Comparison of ENCODE assay signal across 13 cellular contexts in genomic region chr19:14474827-14475226, GRCh38. TPM values are rescaled to one million over a fixed set of nuclear protein-coding genes. Genes with fewer than 3 reads are reported as not detected.
DNase-seq lines count a peak whose midpoint lies in the region; ATAC-seq and TF ChIP-seq lines count a peak whose summit lies in the region.
"Had no signal": no experiment of that assay in that cellular context is flagged by ENCODE, and none has a peak within 500 bp of the region (broad histone marks: within the 10 kb centered on the region; RNA-seq: fewer than 3 reads in every experiment).

No MANE protein-coding gene starts in this region.

- peak overlapping the region in 1 of 3 donors; percentile 83 for H3K27ac Mint-ChIP-seq in CD4-positive, CD25-positive, alpha-beta regulatory T cell
- H3K27ac Mint-ChIP-seq in naive thymus-derived CD4-positive, alpha-beta T cell = peak overlapping the region in 1 of 9 donors; percentile 62

- H3K27me3 ChIP-seq in CD4-positive, CD25-positive, alpha-beta regulatory T cell (ENCODE audit: control insufficient read depth, insufficient read depth, low read length) = peaks cover 2% of the 10 kb centered on the region
- H3K27me3 ChIP-seq in HUES6 (ENCODE audit: control insufficient read depth, insufficient read depth, low read length) = no peaks in the 10 kb centered on the region; the same call in 1 of the 2 replicates
- peaks cover 0 to 4% of the 10 kb centered on the region in 2 donors for H3K27me3 ChIP-seq in naive thymus-derived CD4-positive, alpha-beta T cell (ENCODE audit: control insufficient read depth in 2 of 2, insufficient read depth in 2 of 2, low read length in 2 of 2)

- H3K9me3 ChIP-seq in CD4-positive, CD25-positive, alpha-beta regulatory T cell (ENCODE audit: control insufficient read depth in 2 of 2, low read length in 2 of 2) = no peaks in the 10 kb centered on the region
- H3K9me3 ChIP-seq in HUES6 (ENCODE audit: control insufficient read depth, insufficient read depth, low read depth, low read length) = no peaks in the 10 kb centered on the region
- H3K9me3 ChIP-seq in naive thymus-derived CD4-positive, alpha-beta T cell (ENCODE audit: control insufficient read depth in 2 of 3, low read length in 3 of 3) = no peaks in the 10 kb centered on the region
- H3K9me3 ChIP-seq: tibial nerve had no signal

- CTCF ChIA-PET in naive thymus-derived CD4-positive, alpha-beta T cell (lab: Charles Lee) = interaction anchor here (0.9 to 1.3 kb wide), 3 partner anchors 9 to 77 kb away, joined by 3 to 5 read pairs (median 3); no protein-coding TSS in a partner anchor

- ATAC-seq in CD4-positive, CD25-positive, alpha-beta regulatory T cell (ENCODE audit: low read depth in 2 of 2) = no peak
- no peak for ATAC-seq in naive thymus-derived CD4-positive, alpha-beta T cell
- ATAC-seq in GM19324 (IDR thresholded peaks at IDR 0.05; ENCODE audit: low FRiP score, unreplicated experiment) (no peak), GM18858 (IDR thresholded peaks at IDR 0.05; ENCODE audit: unreplicated experiment) (no peak)

- H3K4me3 ChIP-seq in CD4-positive, CD25-positive, alpha-beta regulatory T cell (ENCODE audit: low read depth, low read length) = no peak overlapping the region
- peak overlapping the region; percentile 27 for H3K4me3 ChIP-seq in HUES6 (ENCODE audit: low read depth, low read length)
- peak overlapping the region; percentile 46 for H3K4me3 ChIP-seq in choroid plexus epithelial cell (ENCODE audit: low read depth, low read length)
- no peak overlapping the region for H3K4me3 ChIP-seq in naive thymus-derived CD4-positive, alpha-beta T cell (ENCODE audit: low read length)

- peak overlapping the region in 3 of 4 donors; percentile 48 to 79 (median 59) for H3K4me3 Mint-ChIP-seq in CD4-positive, CD25-positive, alpha-beta regulatory T cell
- H3K4me3 Mint-ChIP-seq in naive thymus-derived CD4-positive, alpha-beta T cell = peak overlapping the region in 9 of 10 donors; percentile 7 to 79 (median 52)

- intact Hi-C loops in naive thymus-derived CD4-positive, alpha-beta T cell (cut with micrococcal nuclease) = loop anchor here (1.0 to 10.0 kb wide), 3 partner anchors 76 to 338 kb away; partner anchors contain the start of gene ASF1B (in 1 of the 2)

- TF ChIP-seq CTCF in choroid plexus epithelial cell (conservative IDR thresholded peaks at IDR 0.05; ENCODE audit: low read depth, low read length) = no peak

- no peak overlapping the region for H3K9ac ChIP-seq in HUES6 (ENCODE audit: low read length)

- peaks cover 28% of the 10 kb centered on the region for H3K27me3 Mint-ChIP-seq in CD4-positive, CD25-positive, alpha-beta regulatory T cell
- H3K27me3 Mint-ChIP-seq in naive thymus-derived CD4-positive, alpha-beta T cell = peaks cover 6 to 19% (median 12%) of the 10 kb centered on the region in 5 donors

- peaks cover 0 to 30% (median 9%) of the 10 kb centered on the region in 4 donors for H3K4me1 Mint-ChIP-seq in CD4-positive, CD25-positive, alpha-beta regulatory T cell
- H3K4me1 Mint-ChIP-seq in naive thymus-derived CD4-positive, alpha-beta T cell = peaks cover 0 to 39% (median 29%) of the 10 kb centered on the region in 7 donors

- no peaks in the 10 kb centered on the region for H3K9me3 Mint-ChIP-seq in CD4-positive, CD25-positive, alpha-beta regulatory T cell
- H3K9me3 Mint-ChIP-seq in naive thymus-derived CD4-positive, alpha-beta T cell = peaks cover 0 to 2% (median 0%) of the 10 kb centered on the region in 11 donors

- peaks cover 15% of the 10 kb centered on the region for H3K36me3 ChIP-seq in CD4-positive, CD25-positive, alpha-beta regulatory T cell (ENCODE audit: control insufficient read depth, insufficient read depth, low read length)
- H3K36me3 ChIP-seq in HUES6 (ENCODE audit: control insufficient read depth, insufficient read depth, low read length) = peaks cover 32% of the 10 kb centered on the region
- peaks cover 0 to 44% (median 0%) of the 10 kb centered on the region in 3 experiments for H3K36me3 ChIP-seq in naive thymus-derived CD4-positive, alpha-beta T cell (ENCODE audit: control insufficient read depth in 2 of 3, insufficient read depth in 3 of 3, low read length in 3 of 3)

- peaks cover 4% of the 10 kb centered on the region for H3K36me3 Mint-ChIP-seq in CD4-positive, CD25-positive, alpha-beta regulatory T cell
- H3K36me3 Mint-ChIP-seq in naive thymus-derived CD4-positive, alpha-beta T cell = peaks cover 0 to 11% (median 0%) of the 10 kb centered on the region in 5 donors

- peaks cover 37% of the 10 kb centered on the region for H3K4me1 ChIP-seq in CD4-positive, CD25-positive, alpha-beta regulatory T cell (ENCODE audit: control insufficient read depth, insufficient read depth, low read length, poor library complexity, severe bottlenecking)
- H3K4me1 ChIP-seq in HUES6 (ENCODE audit: control insufficient read depth, insufficient read depth, low read length) = peaks cover 15% of the 10 kb centered on the region
- H3K4me1 ChIP-seq in naive thymus-derived CD4-positive, alpha-beta T cell (ENCODE audit: control insufficient read depth in 2 of 2, insufficient read depth in 2 of 2, low read length in 2 of 2) = peaks cover 4 to 17% of the 10 kb centered on the region in 2 donors

- no peak overlapping the region for H3K27ac ChIP-seq in CD4-positive, CD25-positive, alpha-beta regulatory T cell (ENCODE audit: insufficient read depth, low read length, poor library complexity, severe bottlenecking)
- H3K27ac ChIP-seq in HUES6 (ENCODE audit: low read depth, low read length) = no peak overlapping the region
- H3K27ac ChIP-seq in naive thymus-derived CD4-positive, alpha-beta T cell (ENCODE audit: low read depth, low read length) = no peak overlapping the region
- H3K27ac ChIP-seq: HL-60 had no signal

- no peak for DNase-seq in CD4-positive, CD25-positive, alpha-beta regulatory T cell
- DNase-seq in choroid plexus epithelial cell (ENCODE audit: low read depth) (no peak), SW 1271 (lab: John Stamatoyannopoulos, UW) (no peak)
- DNase-seq in naive thymus-derived CD4-positive, alpha-beta T cell = no peak
- DNase-seq in stimulated activated CD4-positive, alpha-beta T cell treated with anti-CD3 and anti-CD28 coated beads, Interleukin-4, amount 100 ng/mL, for 1 hour = no peak
- DNase-seq: DND-41; SIG-M5; stimulated activated CD4-positive, alpha-beta T cell treated with anti-CD3 and anti-CD28 coated beads, Interleukin-4, amount 100 ng/mL, for 4 hours had no signal

- POLR2A ChIA-PET in naive thymus-derived CD4-positive, alpha-beta T cell (lab: Charles Lee) = interaction anchor here (0.6 kb wide), 1 partner anchor 42 kb away, joined by 3 read pairs; the partner anchor contains the start of gene PKN1

RNA-seq across cellular contexts. Expression of gene PTGER1, which starts 0.3 kb away (rescaled TPM):
- total RNA-seq in CD4-positive, CD25-positive, alpha-beta regulatory T cell = not detected
- not detected for polyA plus RNA-seq in CD4-positive, CD25-positive, alpha-beta regulatory T cell
- under 1 TPM in 1 of 5 experiments, not detected in 4; 0.46 TPM for total RNA-seq in naive thymus-derived CD4-positive, alpha-beta T cell
- polyA plus RNA-seq in naive thymus-derived CD4-positive, alpha-beta T cell = not detected

RNA-seq across cellular contexts. Expression of gene GIPC1, which starts 21.1 kb away (rescaled TPM):
- 37.5 TPM for total RNA-seq in CD4-positive, CD25-positive, alpha-beta regulatory T cell
- 10 to 100 TPM; 44.0 to 62.0 (median 55.7) TPM for polyA plus RNA-seq in CD4-positive, CD25-positive, alpha-beta regulatory T cell
- total RNA-seq in naive thymus-derived CD4-positive, alpha-beta T cell = 10 to 100 TPM; 21.3 to 45.4 (median 24.7) TPM
- 10 to 100 TPM; 34.0 to 46.1 TPM for polyA plus RNA-seq in naive thymus-derived CD4-positive, alpha-beta T cell

RNA-seq across cellular contexts. Expression of gene PKN1, which starts 41.7 kb away (rescaled TPM):
- total RNA-seq in CD4-positive, CD25-positive, alpha-beta regulatory T cell = 151 TPM
- 10 to 100 TPM; 43.2 to 61.7 (median 52.1) TPM for polyA plus RNA-seq in CD4-positive, CD25-positive, alpha-beta regulatory T cell
- total RNA-seq in naive thymus-derived CD4-positive, alpha-beta T cell = 100 to 1,000 TPM; 194 to 211 (median 206) TPM
- polyA plus RNA-seq in naive thymus-derived CD4-positive, alpha-beta T cell = 10 to 100 TPM; 47.2 to 88.2 TPM

RNA-seq across cellular contexts. Expression of gene DNAJB1, which starts 43.4 kb away (rescaled TPM):
- 754 TPM for total RNA-seq in CD4-positive, CD25-positive, alpha-beta regulatory T cell
- 100 to 1,000 TPM; 302 to 349 (median 332) TPM for polyA plus RNA-seq in CD4-positive, CD25-positive, alpha-beta regulatory T cell
- total RNA-seq in naive thymus-derived CD4-positive, alpha-beta T cell = 100 to 1,000 TPM in 4 of 5 experiments, 10 to 100 TPM in 1; 87.4 to 574 (median 177) TPM
- polyA plus RNA-seq in naive thymus-derived CD4-positive, alpha-beta T cell = 100 to 1,000 TPM; 221 to 307 TPM

RNA-seq across cellular contexts. Expression of gene TECR, which starts 54.6 kb away (rescaled TPM):
- 159 TPM for total RNA-seq in CD4-positive, CD25-positive, alpha-beta regulatory T cell
- 100 to 1,000 TPM; 304 to 351 (median 335) TPM for polyA plus RNA-seq in CD4-positive, CD25-positive, alpha-beta regulatory T cell
- total RNA-seq in naive thymus-derived CD4-positive, alpha-beta T cell = 100 to 1,000 TPM; 123 to 218 (median 150) TPM
- 100 to 1,000 TPM; 290 to 325 TPM for polyA plus RNA-seq in naive thymus-derived CD4-positive, alpha-beta T cell

Comparison
In these comparisons a context has a peak if more than half of its experiments do, and no peak if none do; other contexts are left out.
1. H3K4me3 ChIP-seq: peak in HUES6 (single experiment) and choroid plexus epithelial cell (single experiment); none in CD4-positive, CD25-positive, alpha-beta regulatory T cell (single experiment) and naive thymus-derived CD4-positive, alpha-beta T cell (single experiment).